In genomic region chr4:49118379-49119212, GRCh38 we compare ENCODE assay signal across 8 cellular contexts.
DNase-seq lines count a peak whose midpoint lies in the region; ATAC-seq, FAIRE-seq and TF ChIP-seq lines count a peak whose summit lies in the region.
"Not testable (repeated sequence)": the region's sequence is repeated elsewhere in the genome, so short reads cannot be mapped to it uniquely, and the experiment has no call there.

No MANE protein-coding gene starts in this region.

- not testable (repeated sequence) for H3K14ac ChIP-seq in H1 (ENCODE audit: insufficient read length)

- H2AFZ ChIP-seq in H1 (ENCODE audit: low read length) = not testable (repeated sequence)

- H3K9me3 ChIP-seq in H1 (ENCODE audit: insufficient read depth in 2 of 2, low read depth in 1 of 2, low read length in 1 of 2) = peaks cover 37 to 72% of the 10 kb centered on the region in 2 experiments

- ATAC-seq in GM18511 (IDR thresholded peaks at IDR 0.05; ENCODE audit: unreplicated experiment) = peak; percentile 55
- peak; percentile 38 for ATAC-seq in GM21367 (IDR thresholded peaks at IDR 0.05; ENCODE audit: unreplicated experiment)
- peak; percentile 54 for ATAC-seq in HG02840 (IDR thresholded peaks at IDR 0.05; ENCODE audit: low FRiP score, unreplicated experiment)
- peak; percentile 64 for ATAC-seq in HG03354 (IDR thresholded peaks at IDR 0.05; ENCODE audit: poor library complexity, severe bottlenecking, unreplicated experiment)
- peak; percentile 78 for ATAC-seq in SK-N-SH treated with all-trans-retinoic acid at 6 μM for 48 hours
- ATAC-seq in left lobe of liver = peak; percentile 70
- ATAC-seq in stimulated activated naive B cell treated with anti-CD40 and anti-IgM and Interleukin-4, amounts not matched to agents 10 μg/mL and 1 μg/mL and 100 μg/mL, for 72 hours (replicated peaks) = peak; percentile 38 to 66

- DNase-seq in H1 (ENCODE audit: low read depth in 1 of 2, low spot score in 2 of 2); left lobe of liver (ENCODE audit: low spot score); stimulated activated naive B cell treated with anti-CD40 and anti-IgM and Interleukin-4, amounts not matched to agents 10 μg/mL and 1 μg/mL and 100 μg/mL, for 72 hours: not testable (repeated sequence)

- H3K9ac ChIP-seq in H1 (replicated peaks in 1 of 4; ENCODE audit: extremely low read depth in 1 of 4, low read depth in 3 of 4, low read length in 3 of 4) = peak overlapping the region in 1 of 4 experiments; percentile 11; a peak in 1 of 7 replicates

- H2BK20ac ChIP-seq in H1 (ENCODE audit: low read length) = not testable (repeated sequence)

- not testable (repeated sequence) for H4K5ac ChIP-seq in H1 (ENCODE audit: insufficient read length, low read depth, low read length)

- not testable (repeated sequence) for H3K79me2 ChIP-seq in H1 (ENCODE audit: control insufficient read depth in 1 of 2, insufficient read depth in 2 of 2, low read length in 2 of 2)

- H3K56ac ChIP-seq in H1 (replicated peaks; ENCODE audit: insufficient read length, low read depth, low read length) = peak overlapping the region; percentile 60

- not testable (repeated sequence) for TF ChIP-seq EP300 in H1 (IDR thresholded peaks at IDR 0.05; ENCODE audit: borderline replicate concordance in 1 of 2, low read depth in 2 of 2, low read length in 2 of 2)

- not testable (repeated sequence) for FAIRE-seq in H1 (lab: Jason Lieb, UNC)

- not testable (repeated sequence) for H3K18ac ChIP-seq in H1 (ENCODE audit: extremely low read depth, low read length)

- not testable (repeated sequence) for TF ChIP-seq RAD21 in H1 (IDR thresholded peaks at IDR 0.05 in 1 of 2, conservative IDR thresholded peaks at IDR 0.05 in 1 of 2; ENCODE audit: low read depth in 2 of 2, low read length in 2 of 2)

- H3K4me1 Mint-ChIP-seq in stimulated activated naive B cell treated with anti-CD40 and anti-IgM and Interleukin-4, amounts not matched to agents 10 μg/mL and 1 μg/mL and 100 μg/mL, for 72 hours = not testable (repeated sequence)

- H3K4me2 ChIP-seq in H1 (ENCODE audit: insufficient read depth in 1 of 2, low read depth in 2 of 2, low read length in 2 of 2) = not testable (repeated sequence)

- not testable (repeated sequence) for H3K4me3 Mint-ChIP-seq in stimulated activated naive B cell treated with anti-CD40 and anti-IgM and Interleukin-4, amounts not matched to agents 10 μg/mL and 1 μg/mL and 100 μg/mL, for 72 hours

- not testable (repeated sequence) for H3K27me3 Mint-ChIP-seq in stimulated activated naive B cell treated with anti-CD40 and anti-IgM and Interleukin-4, amounts not matched to agents 10 μg/mL and 1 μg/mL and 100 μg/mL, for 72 hours

- not testable (repeated sequence) for H3K23ac ChIP-seq in H1 (ENCODE audit: insufficient read length)

- 64 to 100% methylated on average over 7 to 16 of the region's 16 CpGs for WGBS in H1 (ENCODE audit: extremely low coverage in 1 of 2, insufficient coverage in 1 of 2, insufficient read length in 1 of 2, insufficient replicate concordance in 2 of 2, low coverage in 1 of 2, low lambda C conversion rate in 2 of 2, missing lambda C conversion rate in 1 of 2), 2 experiments

- not testable (repeated sequence) for H3K36me3 ChIP-seq in H1 (ENCODE audit: control insufficient read depth in 2 of 4, insufficient read depth in 4 of 4, low read length in 3 of 4)

- not testable (repeated sequence) for H2BK12ac ChIP-seq in H1 (ENCODE audit: low read depth, low read length)

- CTCF ChIA-PET in H1 (lab: Charles Lee; ENCODE audit: partially characterized antibody) = not testable (repeated sequence)

- not testable (repeated sequence) for H3K4ac ChIP-seq in H1 (replicated peaks; ENCODE audit: insufficient read length, low read depth, low read length)

- H4K91ac ChIP-seq in H1 (replicated peaks; ENCODE audit: insufficient read length, low read length) = not testable (repeated sequence)

- not testable (repeated sequence) for H2BK120ac ChIP-seq in H1 (replicated peaks; ENCODE audit: low read depth, low read length)

- H3K23me2 ChIP-seq in H1 (ENCODE audit: low read depth, low read length) = peaks cover 37% of the 10 kb centered on the region; the same call in 1 of the 2 replicates

- H3K27ac ChIP-seq in H1 (ENCODE audit: low read depth, low read length) = not testable (repeated sequence)

- H3K27me3 ChIP-seq in H1 (replicated peaks in 1 of 4; ENCODE audit: control insufficient read depth in 3 of 4, extremely low read depth in 1 of 4, insufficient read depth in 3 of 4, low read length in 3 of 4) = not testable (repeated sequence)

- TF ChIP-seq CTCF in H1 (IDR thresholded peaks at IDR 0.05; ENCODE audit: control extremely low read depth in 1 of 3, insufficient read depth in 1 of 3, low read depth in 1 of 3, low read length in 3 of 3) = not testable (repeated sequence)

- peak overlapping the region in 1 of 4 experiments; percentile 8; a peak in 2 of 8 replicates for H3K4me3 ChIP-seq in H1 (ENCODE audit: extremely low read depth in 1 of 4, insufficient read depth in 2 of 4, low read depth in 3 of 4, low read length in 4 of 4)

- not testable (repeated sequence) for H2BK5ac ChIP-seq in H1 (ENCODE audit: low read depth, low read length)

- not testable (repeated sequence) for H4K20me1 ChIP-seq in H1 (replicated peaks in 1 of 2; ENCODE audit: control insufficient read depth in 1 of 2, insufficient read depth in 2 of 2, low read length in 2 of 2)

- not testable (repeated sequence) for H3K79me1 ChIP-seq in H1 (ENCODE audit: low read depth, low read length)

- H2AK5ac ChIP-seq in H1 (ENCODE audit: low read depth, low read length) = not testable (repeated sequence)

- H3K36me3 Mint-ChIP-seq in stimulated activated naive B cell treated with anti-CD40 and anti-IgM and Interleukin-4, amounts not matched to agents 10 μg/mL and 1 μg/mL and 100 μg/mL, for 72 hours = peaks cover 29 to 44% of the 10 kb centered on the region in 2 donors

- H3K27ac Mint-ChIP-seq in stimulated activated naive B cell treated with anti-CD40 and anti-IgM and Interleukin-4, amounts not matched to agents 10 μg/mL and 1 μg/mL and 100 μg/mL, for 72 hours = not testable (repeated sequence)

- POLR2A ChIA-PET in H1 (lab: Charles Lee; ENCODE audit: partially characterized antibody) = not testable (repeated sequence)

- H4K8ac ChIP-seq in H1 (ENCODE audit: extremely low read depth, insufficient read depth, low read length) = not testable (repeated sequence)

- H2BK15ac ChIP-seq in H1 (ENCODE audit: low read length) = not testable (repeated sequence)

- peaks cover 53 to 60% of the 10 kb centered on the region in 2 donors for H3K9me3 Mint-ChIP-seq in stimulated activated naive B cell treated with anti-CD40 and anti-IgM and Interleukin-4, amounts not matched to agents 10 μg/mL and 1 μg/mL and 100 μg/mL, for 72 hours

- not testable (repeated sequence) for TF ChIP-seq POLR2A in H1 (IDR thresholded peaks at IDR 0.05; ENCODE audit: control extremely low read depth in 1 of 2, low read depth in 2 of 2, low read length in 2 of 2)

- H3K4me1 ChIP-seq in H1 (replicated peaks in 1 of 4; ENCODE audit: control insufficient read depth in 3 of 4, insufficient read depth in 4 of 4, low read length in 3 of 4) = not testable (repeated sequence)

TF ChIP-seq in H1, 55 proteins besides CTCF, POLR2A, EP300 and RAD21:
- peak; percentile 90; the same call in 1 of the 2 replicates for TF ChIP-seq CBX5 (IDR thresholded peaks at IDR 0.05; ENCODE audit: low read depth, low read length)
TF ChIP-seq in H1: peak in this region for 1; not testable (repeated sequence) for 54.
